8 cellular contexts compared by ENCODE assay signal in genomic region chr5:131382407-131383395, GRCh38.
DNase-seq lines count a peak whose midpoint lies in the region; ATAC-seq, FAIRE-seq and TF ChIP-seq lines count a peak whose summit lies in the region.

No MANE protein-coding gene starts in this region.

- TF ChIP-seq POLR2A in upper lobe of left lung (IDR thresholded peaks at IDR 0.05) = no peak

- no peaks in the 10 kb centered on the region for H3K36me3 ChIP-seq in right atrium auricular region
- no peaks in the 10 kb centered on the region for H3K36me3 ChIP-seq in kidney epithelial cell (ENCODE audit: control insufficient read depth, insufficient read depth, low read length)
- H3K36me3 ChIP-seq in upper lobe of left lung = peaks cover 0 to 9% (median 0%) of the 10 kb centered on the region in 4 donors

- FAIRE-seq in RCC 7860 (lab: Jason Lieb, UNC) = peak; percentile 20

- H3K27me3 ChIP-seq in right atrium auricular region = no peaks in the 10 kb centered on the region
- H3K27me3 ChIP-seq in kidney epithelial cell (ENCODE audit: control insufficient read depth, insufficient read depth, low read length) = no peaks in the 10 kb centered on the region
- no peaks in the 10 kb centered on the region for H3K27me3 ChIP-seq in upper lobe of left lung

- H3K9me3 ChIP-seq in right atrium auricular region (no peaks in the 10 kb centered on the region), upper lobe of left lung (no peaks in the 10 kb centered on the region)

- ATAC-seq in Right ventricle myocardium superior (ENCODE audit: poor library complexity) (peak; percentile 61), GM21723 (IDR thresholded peaks at IDR 0.05; ENCODE audit: unreplicated experiment) (peak; percentile 56), upper lobe of left lung (ENCODE audit: low FRiP score in 2 of 2) (peak; percentile 77 to 84)

- intact Hi-C loops in Right ventricle myocardium superior (cut with DNase I) = no loop called here

- 44 to 59% methylated on average over 3 of the region's 3 CpGs for WGBS in upper lobe of left lung, 2 donors

- no peak overlapping the region for H3K4me3 ChIP-seq in right atrium auricular region
- no peak overlapping the region for H3K4me3 ChIP-seq in kidney epithelial cell (ENCODE audit: low read depth, low read length)
- no peak overlapping the region for H3K4me3 ChIP-seq in upper lobe of left lung

- H3K4me1 ChIP-seq in right atrium auricular region (peaks cover 0 to 33% of the 10 kb centered on the region in 2 donors), upper lobe of left lung (peaks cover 47 to 65% (median 56%) of the 10 kb centered on the region in 4 donors)

- DNase-seq in Right ventricle myocardium superior (no peak), right atrium auricular region (ENCODE audit: low spot score) (no peak), HuH-7 (ENCODE audit: low spot score) (peak; percentile 36), RCC 7860 (ENCODE audit: low spot score) (peak; percentile 63), kidney epithelial cell (ENCODE audit: low read depth) (no peak), upper lobe of left lung (peak in 1 of 2 donors; percentile 41)

- H3K27ac ChIP-seq in right atrium auricular region = no peak overlapping the region
- peak overlapping the region; percentile 65 for H3K27ac ChIP-seq in angular gyrus (ENCODE audit: low read depth, low read length)
- H3K27ac ChIP-seq in upper lobe of left lung = peak overlapping the region in 2 of 4 donors; percentile 9 to 79

- TF ChIP-seq CTCF in right atrium auricular region (IDR thresholded peaks at IDR 0.05) = peak in 1 of 2 donors; percentile 40
- TF ChIP-seq CTCF in kidney epithelial cell (IDR thresholded peaks at IDR 0.05; ENCODE audit: insufficient read depth, low read length, poor library complexity, severe bottlenecking) = peak; percentile 57
- peak; percentile 25 to 61 (median 54) for TF ChIP-seq CTCF in upper lobe of left lung (IDR thresholded peaks at IDR 0.05)

- no peak for TF ChIP-seq EP300 in upper lobe of left lung (IDR thresholded peaks at IDR 0.05)

Comparison
In these comparisons a context has a peak if more than half of its experiments do, and no peak if none do; other contexts are left out.
1. DNase-seq: peak in HuH-7 (single experiment) and RCC 7860 (single experiment); none in Right ventricle myocardium superior (single experiment), right atrium auricular region (single experiment) and kidney epithelial cell (single experiment).
2. Peak in every context shown above with its lines, with median percentiles within 50 percentile points of each other: ATAC-seq.